In the genomic region with DNA sequence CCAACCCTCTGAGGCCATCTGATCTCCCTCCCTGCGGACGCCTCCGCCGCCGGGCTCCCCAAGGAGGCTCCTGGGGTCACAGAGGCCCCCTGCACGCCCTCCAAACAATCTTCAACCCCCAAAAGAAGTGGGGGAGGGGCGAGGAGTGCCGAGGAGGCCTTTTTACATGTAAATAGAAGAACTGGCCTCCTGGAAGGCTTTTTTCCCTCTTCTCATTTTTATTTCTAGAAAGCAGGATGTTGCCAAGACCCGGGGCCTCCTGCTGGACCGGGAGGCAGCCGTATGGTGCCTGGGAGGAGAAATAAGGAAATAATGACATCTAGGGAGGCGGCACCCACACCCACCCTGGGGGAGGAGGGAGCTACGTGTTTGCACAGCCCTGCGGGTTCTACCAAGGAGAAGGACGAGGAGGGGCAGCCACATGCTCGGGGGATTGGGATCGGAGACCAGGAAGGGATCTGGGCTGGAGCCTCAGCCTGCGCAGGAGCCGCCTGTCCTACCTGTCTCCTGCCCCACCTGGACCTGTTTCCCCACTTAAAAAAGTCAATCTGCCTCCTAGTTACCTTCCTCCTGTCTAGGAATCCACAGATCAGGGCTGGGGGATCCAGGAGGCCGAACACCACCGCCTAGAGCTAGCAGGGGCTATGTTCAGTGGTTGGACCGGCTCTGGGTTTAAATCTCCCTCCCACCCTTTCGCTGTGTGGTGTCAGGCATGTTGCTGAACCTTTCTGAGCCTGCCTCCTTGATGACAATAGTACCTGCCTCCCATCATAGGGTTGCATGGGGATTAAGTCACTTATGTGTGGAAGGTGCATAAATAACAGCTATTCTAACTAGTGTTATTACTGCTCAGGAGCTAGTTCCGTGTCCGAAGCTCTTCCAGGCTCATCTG, we compare ENCODE assay signal across 1 cellular context.
TF ChIP-seq lines count a peak whose summit lies in the region.

No MANE protein-coding gene starts in this region.

TF ChIP-seq in HepG2, 621 proteins besides CTCF, POLR2A, EP300 and RAD21 (continued from another document):
- TF ChIP-seq, protein P1, sequence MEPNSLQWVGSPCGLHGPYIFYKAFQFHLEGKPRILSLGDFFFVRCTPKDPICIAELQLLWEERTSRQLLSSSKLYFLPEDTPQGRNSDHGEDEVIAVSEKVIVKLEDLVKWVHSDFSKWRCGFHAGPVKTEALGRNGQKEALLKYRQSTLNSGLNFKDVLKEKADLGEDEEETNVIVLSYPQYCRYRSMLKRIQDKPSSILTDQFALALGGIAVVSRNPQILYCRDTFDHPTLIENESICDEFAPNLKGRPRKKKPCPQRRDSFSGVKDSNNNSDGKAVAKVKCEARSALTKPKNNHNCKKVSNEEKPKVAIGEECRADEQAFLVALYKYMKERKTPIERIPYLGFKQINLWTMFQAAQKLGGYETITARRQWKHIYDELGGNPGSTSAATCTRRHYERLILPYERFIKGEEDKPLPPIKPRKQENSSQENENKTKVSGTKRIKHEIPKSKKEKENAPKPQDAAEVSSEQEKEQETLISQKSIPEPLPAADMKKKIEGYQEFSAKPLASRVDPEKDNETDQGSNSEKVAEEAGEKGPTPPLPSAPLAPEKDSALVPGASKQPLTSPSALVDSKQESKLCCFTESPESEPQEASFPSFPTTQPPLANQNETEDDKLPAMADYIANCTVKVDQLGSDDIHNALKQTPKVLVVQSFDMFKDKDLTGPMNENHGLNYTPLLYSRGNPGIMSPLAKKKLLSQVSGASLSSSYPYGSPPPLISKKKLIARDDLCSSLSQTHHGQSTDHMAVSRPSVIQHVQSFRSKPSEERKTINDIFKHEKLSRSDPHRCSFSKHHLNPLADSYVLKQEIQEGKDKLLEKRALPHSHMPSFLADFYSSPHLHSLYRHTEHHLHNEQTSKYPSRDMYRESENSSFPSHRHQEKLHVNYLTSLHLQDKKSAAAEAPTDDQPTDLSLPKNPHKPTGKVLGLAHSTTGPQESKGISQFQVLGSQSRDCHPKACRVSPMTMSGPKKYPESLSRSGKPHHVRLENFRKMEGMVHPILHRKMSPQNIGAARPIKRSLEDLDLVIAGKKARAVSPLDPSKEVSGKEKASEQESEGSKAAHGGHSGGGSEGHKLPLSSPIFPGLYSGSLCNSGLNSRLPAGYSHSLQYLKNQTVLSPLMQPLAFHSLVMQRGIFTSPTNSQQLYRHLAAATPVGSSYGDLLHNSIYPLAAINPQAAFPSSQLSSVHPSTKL (CRISPR knock-in tag; IDR thresholded peaks at IDR 0.05) = no peak
- no peak for TF ChIP-seq ZNF652 (CRISPR knock-in tag; IDR thresholded peaks at IDR 0.05; ENCODE audit: borderline replicate concordance, low read depth)
- TF ChIP-seq HNRNPLL (IDR thresholded peaks at IDR 0.05; ENCODE audit: low read depth, low read length, poor library complexity, severe bottlenecking) = peak; percentile 3
- TF ChIP-seq, protein P2, sequence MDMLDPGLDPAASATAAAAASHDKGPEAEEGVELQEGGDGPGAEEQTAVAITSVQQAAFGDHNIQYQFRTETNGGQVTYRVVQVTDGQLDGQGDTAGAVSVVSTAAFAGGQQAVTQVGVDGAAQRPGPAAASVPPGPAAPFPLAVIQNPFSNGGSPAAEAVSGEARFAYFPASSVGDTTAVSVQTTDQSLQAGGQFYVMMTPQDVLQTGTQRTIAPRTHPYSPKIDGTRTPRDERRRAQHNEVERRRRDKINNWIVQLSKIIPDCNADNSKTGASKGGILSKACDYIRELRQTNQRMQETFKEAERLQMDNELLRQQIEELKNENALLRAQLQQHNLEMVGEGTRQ (IDR thresholded peaks at IDR 0.05; ENCODE audit: low read depth, low read length) = no peak
- TF ChIP-seq, protein P2 (CRISPR knock-in tag; IDR thresholded peaks at IDR 0.05; ENCODE audit: borderline replicate concordance) = no peak
- TF ChIP-seq KLF16 (CRISPR knock-in tag; IDR thresholded peaks at IDR 0.05) = no peak
- TF ChIP-seq CREBL2 (CRISPR knock-in tag; IDR thresholded peaks at IDR 0.05; ENCODE audit: borderline replicate concordance) = no peak
- no peak for TF ChIP-seq ZBTB3 (CRISPR knock-in tag; IDR thresholded peaks at IDR 0.05; ENCODE audit: borderline replicate concordance, low read depth)
- TF ChIP-seq PRDM15 (CRISPR knock-in tag; IDR thresholded peaks at IDR 0.05) = peak; percentile 71; the same call in 1 of the 2 replicates
- TF ChIP-seq CBFB (CRISPR knock-in tag; IDR thresholded peaks at IDR 0.05) = no peak
- 0 out of 2 replicates have a peak, but pooled peaks have one; percentile 17 for TF ChIP-seq KLF12 (CRISPR knock-in tag; IDR thresholded peaks at IDR 0.05; ENCODE audit: borderline replicate concordance)
- TF ChIP-seq, protein P3, sequence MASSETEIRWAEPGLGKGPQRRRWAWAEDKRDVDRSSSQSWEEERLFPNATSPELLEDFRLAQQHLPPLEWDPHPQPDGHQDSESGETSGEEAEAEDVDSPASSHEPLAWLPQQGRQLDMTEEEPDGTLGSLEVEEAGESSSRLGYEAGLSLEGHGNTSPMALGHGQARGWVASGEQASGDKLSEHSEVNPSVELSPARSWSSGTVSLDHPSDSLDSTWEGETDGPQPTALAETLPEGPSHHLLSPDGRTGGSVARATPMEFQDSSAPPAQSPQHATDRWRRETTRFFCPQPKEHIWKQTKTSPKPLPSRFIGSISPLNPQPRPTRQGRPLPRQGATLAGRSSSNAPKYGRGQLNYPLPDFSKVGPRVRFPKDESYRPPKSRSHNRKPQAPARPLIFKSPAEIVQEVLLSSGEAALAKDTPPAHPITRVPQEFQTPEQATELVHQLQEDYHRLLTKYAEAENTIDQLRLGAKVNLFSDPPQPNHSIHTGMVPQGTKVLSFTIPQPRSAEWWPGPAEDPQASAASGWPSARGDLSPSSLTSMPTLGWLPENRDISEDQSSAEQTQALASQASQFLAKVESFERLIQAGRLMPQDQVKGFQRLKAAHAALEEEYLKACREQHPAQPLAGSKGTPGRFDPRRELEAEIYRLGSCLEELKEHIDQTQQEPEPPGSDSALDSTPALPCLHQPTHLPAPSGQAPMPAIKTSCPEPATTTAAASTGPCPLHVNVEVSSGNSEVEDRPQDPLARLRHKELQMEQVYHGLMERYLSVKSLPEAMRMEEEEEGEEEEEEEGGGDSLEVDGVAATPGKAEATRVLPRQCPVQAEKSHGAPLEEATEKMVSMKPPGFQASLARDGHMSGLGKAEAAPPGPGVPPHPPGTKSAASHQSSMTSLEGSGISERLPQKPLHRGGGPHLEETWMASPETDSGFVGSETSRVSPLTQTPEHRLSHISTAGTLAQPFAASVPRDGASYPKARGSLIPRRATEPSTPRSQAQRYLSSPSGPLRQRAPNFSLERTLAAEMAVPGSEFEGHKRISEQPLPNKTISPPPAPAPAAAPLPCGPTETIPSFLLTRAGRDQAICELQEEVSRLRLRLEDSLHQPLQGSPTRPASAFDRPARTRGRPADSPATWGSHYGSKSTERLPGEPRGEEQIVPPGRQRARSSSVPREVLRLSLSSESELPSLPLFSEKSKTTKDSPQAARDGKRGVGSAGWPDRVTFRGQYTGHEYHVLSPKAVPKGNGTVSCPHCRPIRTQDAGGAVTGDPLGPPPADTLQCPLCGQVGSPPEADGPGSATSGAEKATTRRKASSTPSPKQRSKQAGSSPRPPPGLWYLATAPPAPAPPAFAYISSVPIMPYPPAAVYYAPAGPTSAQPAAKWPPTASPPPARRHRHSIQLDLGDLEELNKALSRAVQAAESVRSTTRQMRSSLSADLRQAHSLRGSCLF (CRISPR knock-in tag; IDR thresholded peaks at IDR 0.05; ENCODE audit: borderline replicate concordance) = no peak
- no peak for TF ChIP-seq ZNF615 (CRISPR knock-in tag; IDR thresholded peaks at IDR 0.05; ENCODE audit: borderline replicate concordance)
- TF ChIP-seq ZBTB21 (CRISPR knock-in tag; IDR thresholded peaks at IDR 0.05) = no peak
- 0 out of 2 replicates have a peak, but pooled peaks have one; percentile 5 for TF ChIP-seq ZNF281 (CRISPR knock-in tag; IDR thresholded peaks at IDR 0.05; ENCODE audit: borderline replicate concordance)
- TF ChIP-seq THYN1 (CRISPR knock-in tag; IDR thresholded peaks at IDR 0.05; ENCODE audit: borderline replicate concordance, low read depth) = no peak
